Comparison of ENCODE assay signal across 24 cellular contexts in genomic region chr6:3418521-3419060, GRCh38. TPM values are rescaled to one million over a fixed set of nuclear protein-coding genes. Genes with fewer than 3 reads are reported as not detected.
DNase-seq lines count a peak whose midpoint lies in the region; ATAC-seq, FAIRE-seq and TF ChIP-seq lines count a peak whose summit lies in the region.
"Had no signal": no experiment of that assay in that cellular context is flagged by ENCODE, and none has a peak within 500 bp of the region (broad histone marks: within the 10 kb centered on the region; RNA-seq: fewer than 3 reads in every experiment).

No MANE protein-coding gene starts in this region.

- peaks cover 21% of the 10 kb centered on the region for H3K4me1 Mint-ChIP-seq in endothelial cell (ENCODE audit: unreplicated experiment)

- no peak overlapping the region for H2AK5ac ChIP-seq in trophoblast cell (ENCODE audit: low read length)

- H4K8ac ChIP-seq in trophoblast cell (ENCODE audit: low read depth, low read length): no peak overlapping the region

- no peak overlapping the region for H3K14ac ChIP-seq in trophoblast cell (ENCODE audit: low read length)

- H3K4me3 ChIP-seq in GM23248 (no peak overlapping the region), RWPE2 (ENCODE audit: severe bottlenecking) (no peak overlapping the region), esophagus squamous epithelium (no peak overlapping the region), trophoblast cell (ENCODE audit: low read depth, low read length) (no peak overlapping the region)
- H3K4me3 ChIP-seq: GM12878, psoas muscle, vagina had no signal

- H2BK12ac ChIP-seq in trophoblast cell (ENCODE audit: low read length): no peak overlapping the region

- no peak overlapping the region for H3K4me3 Mint-ChIP-seq in endothelial cell (ENCODE audit: unreplicated experiment)

- H3K9ac ChIP-seq in GM23248: no peak overlapping the region
- no peak overlapping the region for H3K9ac ChIP-seq in trophoblast cell (ENCODE audit: low read length)

- H3K27ac ChIP-seq in GM23248 (no peak overlapping the region), RWPE2 (ENCODE audit: poor library complexity, severe bottlenecking) (no peak overlapping the region), esophagus squamous epithelium (peak overlapping the region in 3 of 4 donors; percentile 69 to 83 (median 77)), trophoblast cell (ENCODE audit: low read depth, low read length) (no peak overlapping the region)
- H3K27ac ChIP-seq: C4-2B, HL-60, vagina had no signal

- no peak for TF ChIP-seq POLR2A in esophagus squamous epithelium (IDR thresholded peaks at IDR 0.05)
- no peak for TF ChIP-seq POLR2A in GM12892 (IDR thresholded peaks at IDR 0.05; ENCODE audit: low read depth, low read length)

- FAIRE-seq in GM12892 (lab: Jason Lieb, UNC): no peak
- FAIRE-seq: GM12878 had no signal

- no peaks in the 10 kb centered on the region for H3K27me3 Mint-ChIP-seq in endothelial cell (ENCODE audit: unreplicated experiment)

- H3K4me1 ChIP-seq in GM23248 (ENCODE audit: insufficient read depth): peaks cover 42% of the 10 kb centered on the region
- H3K4me1 ChIP-seq in RWPE2 (ENCODE audit: insufficient read depth, poor library complexity, severe bottlenecking): peaks cover 38% of the 10 kb centered on the region
- peaks cover 45 to 100% (median 49%) of the 10 kb centered on the region in 3 donors for H3K4me1 ChIP-seq in esophagus squamous epithelium
- H3K4me1 ChIP-seq in trophoblast cell (ENCODE audit: control insufficient read depth in 1 of 2, insufficient read depth in 2 of 2, low read length in 2 of 2): peaks cover 35 to 36% of the 10 kb centered on the region in 2 experiments

- peaks cover 8% of the 10 kb centered on the region for H3K36me3 Mint-ChIP-seq in endothelial cell (ENCODE audit: low read depth, unreplicated experiment)

- TF ChIP-seq CTCF in RWPE2 (IDR thresholded peaks at IDR 0.05; ENCODE audit: poor library complexity, severe bottlenecking) (no peak), esophagus squamous epithelium (IDR thresholded peaks at IDR 0.05) (no peak), endothelial cell (IDR thresholded peaks at IDR 0.05; ENCODE audit: unreplicated experiment) (no peak)

- H3K79me2 ChIP-seq in GM23248 (ENCODE audit: insufficient read depth): peaks cover 10% of the 10 kb centered on the region; the same call in 1 of the 2 replicates
- no peaks in the 10 kb centered on the region for H3K79me2 ChIP-seq in trophoblast cell (ENCODE audit: control insufficient read depth, insufficient read depth, low read length, poor library complexity)

- H3K4ac ChIP-seq in trophoblast cell (ENCODE audit: low read depth, low read length): no peak overlapping the region

- H3K9me3 ChIP-seq in GM23248 (ENCODE audit: low read depth) (no peaks in the 10 kb centered on the region), RWPE2 (ENCODE audit: severe bottlenecking) (no peaks in the 10 kb centered on the region), esophagus squamous epithelium (no peaks in the 10 kb centered on the region), trophoblast cell (ENCODE audit: insufficient read depth, low read depth, low read length) (no peaks in the 10 kb centered on the region)
- H3K9me3 ChIP-seq: psoas muscle, vagina had no signal

- H3K23ac ChIP-seq in trophoblast cell (ENCODE audit: low read length): no peak overlapping the region

- peaks cover 35% of the 10 kb centered on the region for H3F3A ChIP-seq in GM23248 (ENCODE audit: insufficient read depth)

- no peak overlapping the region for H2AFZ ChIP-seq in GM23248
- H2AFZ ChIP-seq in trophoblast cell (ENCODE audit: insufficient read depth, low read length, poor library complexity): no peak overlapping the region

- in situ Hi-C loops in GM23248 (cut with MboI): no loop called here

- no peak overlapping the region for H3K27ac Mint-ChIP-seq in endothelial cell (ENCODE audit: unreplicated experiment)

- no peaks in the 10 kb centered on the region for H3K27me3 ChIP-seq in GM23248 (replicated peaks; ENCODE audit: insufficient read depth)
- H3K27me3 ChIP-seq in RWPE2 (ENCODE audit: insufficient read depth, poor library complexity, severe bottlenecking): no peaks in the 10 kb centered on the region
- no peaks in the 10 kb centered on the region for H3K27me3 ChIP-seq in esophagus squamous epithelium
- no peaks in the 10 kb centered on the region for H3K27me3 ChIP-seq in trophoblast cell (ENCODE audit: insufficient read depth, low read length)
- H3K27me3 ChIP-seq: vagina had no signal

- no peaks in the 10 kb centered on the region for H3K9me2 ChIP-seq in GM23248 (ENCODE audit: insufficient read depth)

- 98% methylated on average over 8 of the region's 8 CpGs for WGBS in GM23248 (ENCODE audit: low coverage in 1 of 2, low lambda C conversion rate in 2 of 2, missing lambda C conversion rate in 2 of 2), 2 experiments
- WGBS in esophagus squamous epithelium, 2 donors: 49 to 58% methylated on average over 3 to 7 of the region's 8 CpGs
- no CpG with 5 or more reads among the region's 8 CpGs for WGBS in trophoblast cell (ENCODE audit: extremely low coverage, insufficient coverage, insufficient read length)

- H3K9me3 Mint-ChIP-seq in endothelial cell (ENCODE audit: unreplicated experiment): no peaks in the 10 kb centered on the region

- H4K20me1 ChIP-seq in GM23248 (ENCODE audit: insufficient read depth): no peaks in the 10 kb centered on the region

- H4K91ac ChIP-seq in trophoblast cell (ENCODE audit: low read depth, low read length): peak overlapping the region; percentile 33

- H3K79me1 ChIP-seq in trophoblast cell (ENCODE audit: low read length): peaks cover 4% of the 10 kb centered on the region

- H3K4me2 ChIP-seq in GM23248 (ENCODE audit: unreplicated experiment) (no peak overlapping the region), trophoblast cell (ENCODE audit: low read length) (no peak overlapping the region)

- H4K12ac ChIP-seq in trophoblast cell (ENCODE audit: low read depth, low read length): no peak overlapping the region

- no peak overlapping the region for H3K18ac ChIP-seq in trophoblast cell (ENCODE audit: low read length)

- H2BK120ac ChIP-seq in trophoblast cell (ENCODE audit: insufficient read depth, low read length, poor library complexity): no peak overlapping the region

- H2BK5ac ChIP-seq in trophoblast cell (ENCODE audit: low read depth, low read length, poor library complexity): no peak overlapping the region

- intact Hi-C loops in esophagus squamous epithelium (cut with DNase I): no loop called here
- intact Hi-C loops in left cardiac atrium (cut with DNase I): loop anchor here in 1 of 2 donors (10.0 kb wide), 1 partner anchor 566 kb away; no protein-coding TSS in a partner anchor

- H3K36me3 ChIP-seq in GM23248 (ENCODE audit: low read depth) (no peaks in the 10 kb centered on the region), RWPE2 (ENCODE audit: low read depth) (no peaks in the 10 kb centered on the region), esophagus squamous epithelium (no peaks in the 10 kb centered on the region), trophoblast cell (ENCODE audit: control insufficient read depth in 1 of 2, insufficient read depth in 2 of 2, low read length in 2 of 2) (peaks cover 0 to 2% of the 10 kb centered on the region in 2 experiments)
- H3K36me3 ChIP-seq: vagina had no signal

- DNase-seq in GM23248 (peak; percentile 50), RWPE2 (ENCODE audit: low spot score) (no peak), esophagus squamous epithelium (lab: John Stamatoyannopoulos, UW) (no peak), trophoblast cell (peak; percentile 93 to 95), GM12892 (ENCODE audit: insufficient read length) (no peak), left cardiac atrium (no peak), endothelial cell (ENCODE audit: low spot score) (no peak)
- DNase-seq: activated CD4-positive, alpha-beta T cell treated with anti-CD3 and anti-CD28 coated beads, Interleukin-2, amount 50 U/mL, for 4 hours; activated naive CD4-positive, alpha-beta T cell; amygdala; DMS153; effector memory CD4-positive, alpha-beta T cell; hypothalamus; kidney glomerular epithelial cell; midbrain; psoas muscle; SHP77 treated with DMSO at 0.1 percent for 48 hours; stimulated activated CD4-positive, alpha-beta T cell treated with anti-CD3 and anti-CD28 coated beads, Interleukin-4, amount 100 ng/mL, for 24 hours; T-helper 1 cell had no signal

- peak; percentile 22; the same call in 1 of the 3 replicates for ATAC-seq in RWPE2 (ENCODE audit: low read depth)
- ATAC-seq in left cardiac atrium: no peak
- ATAC-seq in GM21528 (IDR thresholded peaks at IDR 0.05; ENCODE audit: low FRiP score, unreplicated experiment): no peak
- ATAC-seq: GM12878 had no signal

RNA-seq across cellular contexts. Expression of gene SLC22A23, which starts 38.3 kb away (rescaled TPM):
- 7.3 and 9.5 TPM in 2 replicates for total RNA-seq in GM23248 (2014; rRNA removed; shearing (Covaris generic))
- 2.4 TPM in 2 replicates for polyA plus RNA-seq in GM23248 (2016; fragmentation: Nextera tagmentation; extraction: Ambion mirVana)
- 10 to 100 TPM; 26.6 to 42.6 (median 37.6) TPM for total RNA-seq in esophagus squamous epithelium
- 29.8 and 31.6 TPM in 2 replicates for polyA plus RNA-seq in trophoblast cell (2013)
- 0.87 TPM for polyA plus RNA-seq in GM12892 (2012; ENCODE audit: missing spikeins)
- total RNA-seq in left cardiac atrium: 1 to 10 TPM; 4.3 to 5.5 TPM
- total RNA-seq in endothelial cell (ENCODE audit: unreplicated experiment): 72.7 TPM

Comparison
In these comparisons a context has a peak if more than half of its experiments do, and no peak if none do; other contexts are left out.
1. DNase-seq: peak in GM23248 (single experiment) and trophoblast cell (2 of 2); none in RWPE2 (single experiment), esophagus squamous epithelium (single experiment), GM12892 (single experiment), left cardiac atrium (single experiment) and endothelial cell (single experiment).
2. H3K27ac ChIP-seq: peak in esophagus squamous epithelium (3 of 4); none in GM23248 (single experiment), RWPE2 (single experiment) and trophoblast cell (single experiment).